ENCODE assay signal across 26 cellular contexts in the genomic region with DNA sequence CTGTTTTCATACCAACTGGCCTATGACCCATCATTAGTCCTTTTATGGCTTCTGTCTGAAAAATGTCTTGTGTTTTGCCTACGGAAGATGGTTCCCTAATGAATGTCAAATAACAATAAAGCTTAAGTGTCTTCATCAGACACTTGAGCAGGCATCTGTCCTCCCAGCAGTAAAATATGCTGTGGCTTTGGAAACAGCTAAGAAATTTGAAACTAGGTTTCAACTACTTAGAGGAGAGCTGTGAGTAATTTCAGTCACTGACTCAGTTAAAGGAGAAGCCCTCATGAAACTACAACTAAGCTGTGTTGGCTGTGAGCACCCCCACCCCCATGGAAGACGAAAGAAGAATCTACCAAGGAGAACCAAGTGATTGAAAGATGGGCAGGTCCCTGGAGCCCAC.
DNase-seq lines count a peak whose midpoint lies in the region; ATAC-seq and TF ChIP-seq lines count a peak whose summit lies in the region.
"Had no signal": no experiment of that assay in that cellular context is flagged by ENCODE, and none has a peak within 500 bp of the region (broad histone marks: within the 10 kb centered on the region; RNA-seq: fewer than 3 reads in every experiment).

No MANE protein-coding gene starts in this region.

- H3K36me3 Mint-ChIP-seq in nephron progenitor cell (ENCODE audit: low read depth), result no peaks in the 10 kb centered on the region
- H3K36me3 Mint-ChIP-seq: activated naive CD8-positive, alpha-beta T cell; CD8-positive, alpha-beta T cell; WTC11 had no signal

- no peaks in the 10 kb centered on the region for H3K9me3 Mint-ChIP-seq in nephron progenitor cell
- H3K9me3 Mint-ChIP-seq: activated CD4-positive, alpha-beta T cell treated with anti-CD3 and anti-CD28 coated beads, Interleukin-2, amount 10 ng/mL, durations not matched to agents 7 days and 5 days; CD8-positive, alpha-beta T cell; stimulated activated naive CD8-positive, alpha-beta T cell treated with anti-CD3 and anti-CD28 coated beads, Interleukin-15, Interleukin-2, amounts not matched to agents 100 ng/mL and 50 ng/mL, for 24 hours; WTC11 had no signal

- no peak for TF ChIP-seq CTCF in nephron progenitor cell (IDR thresholded peaks at IDR 0.05)

- peaks cover 3% of the 10 kb centered on the region for H3K27me3 Mint-ChIP-seq in nephron progenitor cell (ENCODE audit: low read depth, poor library complexity)
- H3K27me3 Mint-ChIP-seq: activated CD4-positive, alpha-beta T cell treated with anti-CD3 and anti-CD28 coated beads, Interleukin-2, amount 10 ng/mL, durations not matched to agents 7 days and 5 days; activated naive CD8-positive, alpha-beta T cell; B cell; stimulated activated naive CD8-positive, alpha-beta T cell treated with anti-CD3 and anti-CD28 coated beads, Interleukin-15, Interleukin-2, amounts not matched to agents 100 ng/mL and 50 ng/mL, for 24 hours had no signal

- DNase-seq in COLO829 (ENCODE audit: low spot score), result peak; percentile 20
- peak; percentile 11 for DNase-seq in RPMI7951 (ENCODE audit: low read depth)
- no peak for DNase-seq in nephron progenitor cell
- DNase-seq in NCI-H128 (lab: John Stamatoyannopoulos, UW; ENCODE audit: unreplicated experiment), result no peak
- DNase-seq: activated CD4-positive, alpha-beta T cell treated with anti-CD3 and anti-CD28 coated beads, Interleukin-2, amount 10 ng/mL, durations not matched to agents 7 days and 5 days; activated effector memory CD4-positive, alpha-beta T cell treated with Interleukin-2 at 50 U/mL for 16 hours; activated T-cell treated with anti-CD3 and anti-CD28 coated beads, Interleukin-2, amount 50 U/mL, for 1 hour; anterior cingulate cortex; CD8-positive, alpha-beta T cell; glutamatergic neuron; Kasumi-1; NCI-H2107; NCI-H446; posterior cingulate gyrus; stimulated activated CD8-positive, alpha-beta memory T cell treated with anti-CD3 and anti-CD28 coated beads, Interleukin-4, amount 100 ng/mL, for 48 hours; T-helper 1 cell had no signal

- H3K4me3 Mint-ChIP-seq in nephron progenitor cell, result no peak overlapping the region
- H3K4me3 Mint-ChIP-seq: activated CD4-positive, alpha-beta T cell treated with anti-CD3 and anti-CD28 coated beads, Interleukin-2, amount 10 ng/mL, durations not matched to agents 7 days and 5 days; activated naive CD8-positive, alpha-beta T cell; B cell; CD8-positive, alpha-beta T cell; stimulated activated naive CD8-positive, alpha-beta T cell treated with anti-CD3 and anti-CD28 coated beads, Interleukin-15, Interleukin-2, amounts not matched to agents 100 ng/mL and 50 ng/mL, for 24 hours; WTC11 had no signal

- H3K4me1 Mint-ChIP-seq in nephron progenitor cell, result peaks cover 34% of the 10 kb centered on the region
- H3K4me1 Mint-ChIP-seq: activated CD4-positive, alpha-beta T cell treated with anti-CD3 and anti-CD28 coated beads, Interleukin-2, amount 10 ng/mL, durations not matched to agents 7 days and 5 days; B cell; WTC11 had no signal

- peak overlapping the region; percentile 89 for H3K27ac Mint-ChIP-seq in nephron progenitor cell
- H3K27ac Mint-ChIP-seq: activated CD4-positive, alpha-beta T cell treated with anti-CD3 and anti-CD28 coated beads, Interleukin-2, amount 10 ng/mL, durations not matched to agents 7 days and 5 days; activated naive CD8-positive, alpha-beta T cell; B cell; CD8-positive, alpha-beta T cell; stimulated activated naive CD8-positive, alpha-beta T cell treated with anti-CD3 and anti-CD28 coated beads, Interleukin-15, Interleukin-2, amounts not matched to agents 100 ng/mL and 50 ng/mL, for 24 hours; WTC11 had no signal

- peak; percentile 52 for ATAC-seq in HG02938 (IDR thresholded peaks at IDR 0.05; ENCODE audit: unreplicated experiment)
- no peak for ATAC-seq in HG02870 (IDR thresholded peaks at IDR 0.05; ENCODE audit: unreplicated experiment)
- ATAC-seq in GM21390 (IDR thresholded peaks at IDR 0.05; ENCODE audit: unreplicated experiment), result no peak
- ATAC-seq in GM18498 (IDR thresholded peaks at IDR 0.05; ENCODE audit: unreplicated experiment), result no peak
- ATAC-seq: A549; CD8-positive, alpha-beta T cell; HepG2; WTC11 had no signal

Comparison
In these comparisons a context has a peak if more than half of its experiments do, and no peak if none do; other contexts are left out.
1. DNase-seq: peak in COLO829 (single experiment) and RPMI7951 (single experiment); none in nephron progenitor cell (single experiment) and NCI-H128 (single experiment).